In the genomic region with DNA sequence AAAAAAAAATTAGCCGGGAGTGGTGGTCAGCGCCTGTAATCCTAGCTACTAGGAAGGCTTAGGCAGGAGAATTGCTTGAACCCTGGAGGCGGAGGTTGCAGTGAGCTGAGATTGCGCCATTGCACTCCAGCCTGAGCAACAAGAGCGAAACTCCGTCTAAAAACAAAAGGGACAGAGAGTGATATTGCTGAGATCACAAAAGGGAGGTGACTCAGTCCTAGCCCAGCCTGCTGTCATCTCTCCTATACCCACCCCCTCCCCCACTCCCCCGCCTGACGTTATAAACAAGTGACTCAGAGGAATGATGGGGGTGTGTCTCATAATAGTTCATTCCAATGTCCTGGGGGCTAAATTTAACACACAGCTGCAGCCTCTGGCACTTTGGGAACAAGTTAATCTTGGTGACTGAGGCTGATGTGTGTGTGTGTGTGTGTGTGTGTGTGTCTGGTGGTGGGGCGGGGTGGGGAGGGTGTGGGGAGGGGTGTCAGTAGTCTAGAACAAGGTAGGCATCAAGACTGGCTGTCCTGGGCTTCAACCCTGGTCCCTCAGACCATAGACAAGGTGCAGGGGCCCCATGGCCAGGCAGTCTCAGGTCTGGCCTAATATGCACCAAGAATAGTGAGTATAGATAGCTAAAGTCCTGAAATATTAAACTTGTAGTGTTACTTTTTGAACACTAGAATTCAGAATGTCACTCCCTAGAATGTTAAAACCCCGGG, we compare ENCODE assay signal across 8 cellular contexts. TPM values are rescaled to one million over a fixed set of nuclear protein-coding genes. Genes with fewer than 3 reads are reported as not detected.
DNase-seq lines count a peak whose midpoint lies in the region; ATAC-seq and TF ChIP-seq lines count a peak whose summit lies in the region.

No MANE protein-coding gene starts in this region.

- ATAC-seq in thoracic aorta (ENCODE audit: insufficient number of reproducible peaks, low FRiP score, low read depth) (peak; percentile 97), HG02763 (IDR thresholded peaks at IDR 0.05; ENCODE audit: unreplicated experiment) (no peak)

- peaks cover 32% of the 10 kb centered on the region for H3K4me1 ChIP-seq in GM23248 (ENCODE audit: insufficient read depth)
- H3K4me1 ChIP-seq in PC-9 (replicated peaks; ENCODE audit: insufficient read depth): peaks cover 21% of the 10 kb centered on the region
- peaks cover 17 to 33% of the 10 kb centered on the region in 2 donors for H3K4me1 ChIP-seq in thoracic aorta (ENCODE audit: control insufficient read depth in 1 of 2, low read depth in 2 of 2)
- no peaks in the 10 kb centered on the region for H3K4me1 ChIP-seq in effector memory CD4-positive, alpha-beta T cell (ENCODE audit: control insufficient read depth, insufficient read depth, low read length, poor library complexity, severe bottlenecking)

- BruUV-seq in PC-9 (replicated peaks; lab: Mats Ljungman, UMichigan): no TSS peak

- no peak overlapping the region for H2AFZ ChIP-seq in GM23248
- no peak overlapping the region for H2AFZ ChIP-seq in PC-9

- no peak for TF ChIP-seq CTCF in PC-9 (conservative IDR thresholded peaks at IDR 0.05)
- TF ChIP-seq CTCF in thoracic aorta (IDR thresholded peaks at IDR 0.05): no peak

- H3K9ac ChIP-seq in GM23248: no peak overlapping the region

- WGBS in GM23248 (ENCODE audit: low coverage in 1 of 2, low lambda C conversion rate in 2 of 2, missing lambda C conversion rate in 2 of 2), 2 experiments: 7 to 8% methylated on average over 9 to 10 of the region's 10 CpGs

- CTCF ChIA-PET in PC-9 (lab: Charles Lee): interaction anchor here (0.7 to 0.9 kb wide), 3 partner anchors 90 to 421 kb away, joined by 3 to 10 read pairs (median 4); no protein-coding TSS in a partner anchor

- peak; percentile 98 for DNase-seq in GM23248
- DNase-seq in PC-9: peak; percentile 56 to 88
- peak; percentile 84 to 89 for DNase-seq in lung microvascular endothelial cell (ENCODE audit: low read depth in 2 of 2)
- DNase-seq in thoracic aorta (ENCODE audit: low spot score): peak; percentile 94
- no peak for DNase-seq in effector memory CD4-positive, alpha-beta T cell
- DNase-seq in NCI-H2196 treated with DMSO at 0.1 percent for 48 hours (lab: John Stamatoyannopoulos, UW; ENCODE audit: unreplicated experiment): no peak

- no peaks in the 10 kb centered on the region for H3K79me2 ChIP-seq in GM23248 (ENCODE audit: insufficient read depth)
- H3K79me2 ChIP-seq in PC-9 (ENCODE audit: low read depth): no peaks in the 10 kb centered on the region

- H3K9me3 ChIP-seq in GM23248 (ENCODE audit: low read depth) (no peaks in the 10 kb centered on the region), PC-9 (ENCODE audit: insufficient read depth, low read depth) (no peaks in the 10 kb centered on the region), thoracic aorta (no peaks in the 10 kb centered on the region)
- no peaks in the 10 kb centered on the region for H3K9me3 ChIP-seq in effector memory CD4-positive, alpha-beta T cell (ENCODE audit: control insufficient read depth, low read length)

- H3K27me3 ChIP-seq in GM23248 (replicated peaks; ENCODE audit: insufficient read depth) (no peaks in the 10 kb centered on the region), PC-9 (ENCODE audit: insufficient read depth, low read depth) (no peaks in the 10 kb centered on the region), thoracic aorta (replicated peaks; ENCODE audit: insufficient read depth) (no peaks in the 10 kb centered on the region)
- peaks cover 6% of the 10 kb centered on the region for H3K27me3 ChIP-seq in effector memory CD4-positive, alpha-beta T cell (replicated peaks; ENCODE audit: control insufficient read depth, insufficient read depth, low read length, poor library complexity, severe bottlenecking)

- no peaks in the 10 kb centered on the region for H3K9me2 ChIP-seq in GM23248 (ENCODE audit: insufficient read depth)
- H3K9me2 ChIP-seq in PC-9 (ENCODE audit: insufficient read depth): no peaks in the 10 kb centered on the region

- no peaks in the 10 kb centered on the region for H3K36me3 ChIP-seq in GM23248 (ENCODE audit: low read depth)
- no peaks in the 10 kb centered on the region for H3K36me3 ChIP-seq in PC-9 (ENCODE audit: low read depth)
- H3K36me3 ChIP-seq in thoracic aorta: no peaks in the 10 kb centered on the region
- H3K36me3 ChIP-seq in effector memory CD4-positive, alpha-beta T cell (ENCODE audit: control insufficient read depth, insufficient read depth, low read length): no peaks in the 10 kb centered on the region

- in situ Hi-C loops in GM23248 (cut with MboI): no loop called here

- H3K27ac ChIP-seq in GM23248 (peak overlapping the region; percentile 20; the same call in 1 of the 2 replicates), PC-9 (peak overlapping the region; percentile 41; the same call in 1 of the 2 replicates), cingulate gyrus (ENCODE audit: low read depth, low read length) (peak overlapping the region; percentile 91), thoracic aorta (peak overlapping the region; percentile 82 to 84)
- H3K27ac ChIP-seq in effector memory CD4-positive, alpha-beta T cell (ENCODE audit: insufficient read depth, low read length, poor library complexity, severe bottlenecking): no peak overlapping the region

- POLR2A ChIA-PET in PC-9 (lab: Charles Lee; ENCODE audit: unreplicated experiment): interaction anchor here (0.6 to 0.7 kb wide), 3 partner anchors 14 to 182 kb away, joined by 3 to 6 read pairs (median 4); a partner anchor contains a TSS

- peaks cover 17% of the 10 kb centered on the region for H3F3A ChIP-seq in GM23248 (ENCODE audit: insufficient read depth)
- H3F3A ChIP-seq in PC-9 (ENCODE audit: insufficient read depth, low read depth): no peaks in the 10 kb centered on the region

- no peaks in the 10 kb centered on the region for H4K20me1 ChIP-seq in GM23248 (ENCODE audit: insufficient read depth)
- H4K20me1 ChIP-seq in PC-9 (ENCODE audit: insufficient read depth): no peaks in the 10 kb centered on the region

- H3K4me3 ChIP-seq in GM23248: no peak overlapping the region
- 0 out of 2 replicates have a peak overlapping the region, but pooled peaks have one; percentile 17 for H3K4me3 ChIP-seq in PC-9
- peak overlapping the region; percentile 3 for H3K4me3 ChIP-seq in thoracic aorta
- no peak overlapping the region for H3K4me3 ChIP-seq in effector memory CD4-positive, alpha-beta T cell (ENCODE audit: insufficient read depth, low read depth, low read length, poor library complexity, severe bottlenecking)

- peak overlapping the region; percentile 26 for H3K4me2 ChIP-seq in GM23248 (ENCODE audit: unreplicated experiment)
- peak overlapping the region; percentile 52 for H3K4me2 ChIP-seq in PC-9

- intact Hi-C loops in PC-9 (cut with micrococcal nuclease; ENCODE audit: unreplicated experiment): loop anchor here (1.0 kb wide), 1 partner anchor 32 kb away; no protein-coding TSS in a partner anchor

RNA-seq across cellular contexts. Expression of a gene that starts 1.3 kb away (rescaled TPM):
- not detected in 2 replicates for total RNA-seq in GM23248 (2014; rRNA removed; shearing (Covaris generic))
- polyA plus RNA-seq in GM23248 (2016; fragmentation: Nextera tagmentation; extraction: Ambion mirVana): not detected in 2 replicates
- not detected in 2 replicates for total RNA-seq in PC-9 (2021)
- not detected in 2 replicates for total RNA-seq in lung microvascular endothelial cell
- total RNA-seq in thoracic aorta: not detected

RNA-seq across cellular contexts. Expression of a gene that starts 18.6 kb away (rescaled TPM):
- total RNA-seq in GM23248 (2014; rRNA removed; shearing (Covaris generic)): not detected in 2 replicates
- polyA plus RNA-seq in GM23248 (2016; fragmentation: Nextera tagmentation; extraction: Ambion mirVana): not detected in 2 replicates
- total RNA-seq in PC-9 (2021) (not detected in 2 replicates), lung microvascular endothelial cell (not detected in 2 replicates), thoracic aorta (not detected)

RNA-seq across cellular contexts. Expression of a gene that starts 30.5 kb away (rescaled TPM):
- 65.4 and 72.8 TPM in 2 replicates for total RNA-seq in GM23248 (2014; rRNA removed; shearing (Covaris generic))
- 5.2 TPM in 2 replicates for polyA plus RNA-seq in GM23248 (2016; fragmentation: Nextera tagmentation; extraction: Ambion mirVana)
- total RNA-seq in PC-9 (2021): 8.1 and 9.6 TPM in 2 replicates
- total RNA-seq in lung microvascular endothelial cell: 9.8 and 23.6 TPM in 2 replicates
- 100 to 1,000 TPM in 1 of 2 donors, 10 to 100 TPM in 1; 84.2 to 108 TPM for total RNA-seq in thoracic aorta

Comparison
In these comparisons a context has a peak if more than half of its experiments do, and no peak if none do; other contexts are left out.
1. DNase-seq: peak in GM23248 (single experiment), PC-9 (2 of 2), lung microvascular endothelial cell (2 of 2) and thoracic aorta (single experiment); none in effector memory CD4-positive, alpha-beta T cell (0 of 3) and NCI-H2196 treated with DMSO at 0.1 percent for 48 hours (single experiment).
2. H3K4me3 ChIP-seq: peak in PC-9 (single experiment) and thoracic aorta (single experiment); none in GM23248 (single experiment) and effector memory CD4-positive, alpha-beta T cell (single experiment).